In the genomic region with DNA sequence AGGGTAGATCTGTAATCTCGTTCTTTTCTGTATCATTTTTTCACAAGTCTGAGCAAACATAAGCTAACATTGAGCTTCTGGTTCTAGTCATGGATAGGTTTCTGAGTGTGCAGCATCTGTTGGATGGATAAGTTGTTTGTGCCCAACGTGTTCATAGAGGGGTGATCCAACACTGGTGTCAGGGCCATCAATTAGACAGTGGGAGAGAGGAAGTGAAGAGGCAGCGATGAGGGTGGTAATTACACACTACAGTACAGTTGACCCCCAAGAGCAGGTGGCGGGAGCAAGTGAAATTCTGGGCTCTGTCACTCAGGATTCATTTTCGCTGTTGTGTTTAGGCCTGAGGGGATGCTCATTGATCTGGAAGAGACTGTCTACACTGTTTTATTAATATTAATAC, we compare ENCODE assay signal across 12 cellular contexts.
"Had no signal": no experiment of that assay in that cellular context is flagged by ENCODE, and none has a peak within 500 bp of the region (broad histone marks: within the 10 kb centered on the region; RNA-seq: fewer than 3 reads in every experiment).

No MANE protein-coding gene starts in this region.

- H3K27ac Mint-ChIP-seq: activated naive CD4-positive, alpha-beta T cell treated with anti-CD3 and anti-CD28 coated beads, Interleukin-2, amount 10 ng/mL, durations not matched to agents 7 days and 5 days; activated T-helper 2 cell treated with anti-CD3 and anti-CD28 coated beads, Interferon-gamma antibody, Interleukin-2, Interleukin-4, amounts not matched to agents 10 μg/mL and 5 μg/mL and 100 μg/mL, durations not matched to agents 14 hours and 24 hours and 36 hours; mesothelial cell of epicardium; stimulated activated naive CD8-positive, alpha-beta T cell treated with anti-CD3 and anti-CD28 coated beads, Interleukin-15, Interleukin-2, amounts not matched to agents 100 ng/mL and 50 ng/mL, for 24 hours had no signal

- H3K4me1 Mint-ChIP-seq: mesothelial cell of epicardium had no signal

- DNase-seq: activated CD4-positive, alpha-beta T cell treated with anti-CD3 and anti-CD28 coated beads for 1 hour; activated CD4-positive, alpha-beta T cell treated with anti-CD3 and anti-CD28 coated beads, Interleukin-2, amount 50 U/mL, for 48 hours; activated naive CD4-positive, alpha-beta T cell treated with anti-CD3 and anti-CD28 coated beads, Interleukin-2, amount 10 ng/mL, durations not matched to agents 7 days and 5 days; activated T-cell treated with anti-CD3 and anti-CD28 coated beads, Interleukin-2, amount 50 U/mL, for 1 hour; endodermal cell; gastrocnemius medialis; left colon; trophoblast cell had no signal

- H3K4me3 Mint-ChIP-seq: activated naive CD4-positive, alpha-beta T cell treated with anti-CD3 and anti-CD28 coated beads, Interleukin-2, amount 10 ng/mL, durations not matched to agents 7 days and 5 days; endodermal cell; mesothelial cell of epicardium; stimulated activated naive CD8-positive, alpha-beta T cell treated with anti-CD3 and anti-CD28 coated beads, Interleukin-15, Interleukin-2, amounts not matched to agents 100 ng/mL and 50 ng/mL, for 24 hours had no signal

- H3K27me3 Mint-ChIP-seq: stimulated activated naive CD8-positive, alpha-beta T cell treated with anti-CD3 and anti-CD28 coated beads, Interleukin-15, Interleukin-2, amounts not matched to agents 100 ng/mL and 50 ng/mL, for 24 hours had no signal

- ATAC-seq: gastrocnemius medialis, left colon, sciatic nerve had no signal

- H3K36me3 Mint-ChIP-seq: activated naive CD4-positive, alpha-beta T cell treated with anti-CD3 and anti-CD28 coated beads, Interleukin-2, amount 10 ng/mL, durations not matched to agents 7 days and 5 days; mesothelial cell of epicardium had no signal

- H3K9me3 Mint-ChIP-seq: activated naive CD4-positive, alpha-beta T cell treated with anti-CD3 and anti-CD28 coated beads, Interleukin-2, amount 10 ng/mL, durations not matched to agents 7 days and 5 days; activated T-helper 2 cell treated with anti-CD3 and anti-CD28 coated beads, Interferon-gamma antibody, Interleukin-2, Interleukin-4, amounts not matched to agents 10 μg/mL and 5 μg/mL and 100 μg/mL, durations not matched to agents 14 hours and 24 hours and 36 hours; endodermal cell; mesothelial cell of epicardium; stimulated activated naive CD8-positive, alpha-beta T cell treated with anti-CD3 and anti-CD28 coated beads, Interleukin-15, Interleukin-2, amounts not matched to agents 100 ng/mL and 50 ng/mL, for 24 hours had no signal
